ENCODE assay signal across 26 cellular contexts in the genomic region with DNA sequence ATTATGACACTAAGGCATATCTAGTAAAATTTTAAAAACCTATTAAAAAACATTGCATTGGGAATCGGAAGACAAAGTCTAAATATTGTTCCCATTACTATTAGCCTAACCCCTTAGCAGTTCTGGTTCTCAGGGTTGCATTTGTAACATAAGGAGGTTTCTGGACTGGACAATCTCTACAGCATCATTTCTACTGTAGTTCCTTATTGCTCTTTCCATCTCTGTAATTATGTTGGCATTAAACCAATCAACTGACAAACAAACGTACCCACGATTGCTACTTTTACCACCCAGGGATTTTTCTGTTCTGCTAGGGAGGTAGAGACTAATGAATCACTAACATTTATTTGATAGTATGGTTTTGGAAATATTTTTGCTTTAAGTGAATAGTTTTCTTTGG.
A peak's percentile ranks its signal among the peaks of the same experiment; 100 is the strongest.
DNase-seq lines count a peak whose midpoint lies in the region; ATAC-seq, FAIRE-seq and TF ChIP-seq lines count a peak whose summit lies in the region.
"Had no signal": no experiment of that assay in that cellular context is flagged by ENCODE, and none has a peak within 500 bp of the region (broad histone marks: within the 10 kb centered on the region; RNA-seq: fewer than 3 reads in every experiment).

No MANE protein-coding gene starts in this region.

- peaks cover 76% of the 10 kb centered on the region for H3K36me3 Mint-ChIP-seq in stimulated activated naive CD8-positive, alpha-beta T cell treated with anti-CD3 and anti-CD28 coated beads, Interleukin-15, Interleukin-2, amounts not matched to agents 100 ng/mL and 50 ng/mL, for 24 hours (ENCODE audit: low read depth)
- H3K36me3 Mint-ChIP-seq in astrocyte (ENCODE audit: low read depth, unreplicated experiment), result peaks cover 16% of the 10 kb centered on the region

- H3K27me3 ChIP-seq in astrocyte (ENCODE audit: insufficient read depth, low read length) (no peaks in the 10 kb centered on the region), H7 (ENCODE audit: control insufficient read depth, insufficient read depth, low read length) (no peaks in the 10 kb centered on the region)
- H3K27me3 ChIP-seq: BLaER1 had no signal

- TF ChIP-seq CTCF in astrocyte (IDR thresholded peaks at IDR 0.05; ENCODE audit: insufficient read depth, low read depth, low read length), result no peak

- no peak overlapping the region for H3K4me2 ChIP-seq in astrocyte (ENCODE audit: low read length)
- H3K4me2 ChIP-seq: A549, BLaER1 had no signal

- H3K36me3 ChIP-seq in astrocyte (ENCODE audit: insufficient read depth, low read length) (peaks cover 45% of the 10 kb centered on the region), H7 (replicated peaks; ENCODE audit: control insufficient read depth, insufficient read depth, low read length) (peaks cover 6% of the 10 kb centered on the region)

- H3K4me1 Mint-ChIP-seq in stimulated activated naive CD8-positive, alpha-beta T cell treated with anti-CD3 and anti-CD28 coated beads, Interleukin-15, Interleukin-2, amounts not matched to agents 100 ng/mL and 50 ng/mL, for 24 hours (ENCODE audit: low read depth), result peaks cover 22% of the 10 kb centered on the region
- H3K4me1 Mint-ChIP-seq in astrocyte (ENCODE audit: low read depth, unreplicated experiment), result no peaks in the 10 kb centered on the region
- H3K4me1 Mint-ChIP-seq: CD14-positive monocyte had no signal

- no peaks in the 10 kb centered on the region for H3K4me1 ChIP-seq in astrocyte (ENCODE audit: insufficient read depth, low read length)
- H3K4me1 ChIP-seq: A549, BLaER1 had no signal

- ATAC-seq in stimulated activated naive CD8-positive, alpha-beta T cell treated with anti-CD3 and anti-CD28 coated beads, Interleukin-15, Interleukin-2, amounts not matched to agents 100 U/mL and 50 U/mL, for 24 hours, result no peak
- peak; percentile 73 for ATAC-seq in left colon
- ATAC-seq: A549 had no signal

- no peak overlapping the region for H3K4me3 Mint-ChIP-seq in stimulated activated naive CD8-positive, alpha-beta T cell treated with anti-CD3 and anti-CD28 coated beads, Interleukin-15, Interleukin-2, amounts not matched to agents 100 ng/mL and 50 ng/mL, for 24 hours
- no peak overlapping the region for H3K4me3 Mint-ChIP-seq in astrocyte (ENCODE audit: unreplicated experiment)
- H3K4me3 Mint-ChIP-seq: B cell; CD14-positive monocyte; CD4-positive, alpha-beta memory T cell; CD8-positive, alpha-beta memory T cell had no signal

- intact Hi-C loops in left colon (cut with DNase I, micrococcal nuclease), result no loop called here

- FAIRE-seq in astrocyte (lab: Jason Lieb, UNC), result no peak
- FAIRE-seq: A549, GM12891, GM19239 had no signal

- H3K4me3 ChIP-seq in astrocyte (ENCODE audit: insufficient read depth, low read depth, low read length) (no peak overlapping the region), H7 (ENCODE audit: insufficient read depth, low read depth, low read length) (no peak overlapping the region)
- H3K4me3 ChIP-seq: A549, BLaER1 had no signal

- H3K9ac ChIP-seq in astrocyte (ENCODE audit: low read length), result no peak overlapping the region
- H3K9ac ChIP-seq: BLaER1 had no signal

- H2AFZ ChIP-seq in astrocyte (ENCODE audit: low read depth, low read length), result no peak overlapping the region

- no peaks in the 10 kb centered on the region for H4K20me1 ChIP-seq in astrocyte (ENCODE audit: insufficient read depth, low read length)
- H4K20me1 ChIP-seq: BLaER1 had no signal

- no peaks in the 10 kb centered on the region for H3K79me2 ChIP-seq in astrocyte (ENCODE audit: insufficient read depth, low read length)

- DNase-seq in stimulated activated naive CD8-positive, alpha-beta T cell treated with anti-CD3 and anti-CD28 coated beads, Interleukin-15, Interleukin-2, amounts not matched to agents 100 U/mL and 50 U/mL, for 24 hours, result no peak
- peak; percentile 26 for DNase-seq in astrocyte (ENCODE audit: low read depth)
- DNase-seq in left colon, result no peak
- no peak for DNase-seq in NOMO-1 treated with dmso at 0.1 percent for 144 hours (lab: John Stamatoyannopoulos, UW; ENCODE audit: unreplicated experiment)
- no peak for DNase-seq in amniotic stem cell (lab: John Stamatoyannopoulos, UW)
- no peak for DNase-seq in H7
- DNase-seq: AML-193; C1 segment of cervical spinal cord; CD4-positive, alpha-beta memory T cell; CD4-positive, CD25-positive, alpha-beta regulatory T cell; CD8-positive, alpha-beta memory T cell; COR-L47; DMS 273 treated with DMSO at 0.1 percent for 48 hours; DMS153; DMS53; DMS79; DND-41; GF-D8 had no signal

- no peaks in the 10 kb centered on the region for H3K9me3 Mint-ChIP-seq in stimulated activated naive CD8-positive, alpha-beta T cell treated with anti-CD3 and anti-CD28 coated beads, Interleukin-15, Interleukin-2, amounts not matched to agents 100 ng/mL and 50 ng/mL, for 24 hours
- no peaks in the 10 kb centered on the region for H3K9me3 Mint-ChIP-seq in astrocyte (ENCODE audit: unreplicated experiment)
- H3K9me3 Mint-ChIP-seq: CD4-positive, alpha-beta memory T cell; CD4-positive, CD25-positive, alpha-beta regulatory T cell had no signal

- H3K27ac ChIP-seq in astrocyte (ENCODE audit: low read depth, low read length), result no peak overlapping the region
- H3K27ac ChIP-seq: 22Rv1, A549, BLaER1 had no signal

- H3K9me3 ChIP-seq in astrocyte (ENCODE audit: insufficient read depth, low read depth, low read length), result no peaks in the 10 kb centered on the region
- H3K9me3 ChIP-seq: A549, BLaER1 had no signal

- peak overlapping the region; percentile 16 for H3K27ac Mint-ChIP-seq in stimulated activated naive CD8-positive, alpha-beta T cell treated with anti-CD3 and anti-CD28 coated beads, Interleukin-15, Interleukin-2, amounts not matched to agents 100 ng/mL and 50 ng/mL, for 24 hours
- no peak overlapping the region for H3K27ac Mint-ChIP-seq in astrocyte (ENCODE audit: unreplicated experiment)
- H3K27ac Mint-ChIP-seq: B cell; CD14-positive monocyte; CD4-positive, alpha-beta memory T cell; CD4-positive, CD25-positive, alpha-beta regulatory T cell had no signal

- H3K27me3 Mint-ChIP-seq in stimulated activated naive CD8-positive, alpha-beta T cell treated with anti-CD3 and anti-CD28 coated beads, Interleukin-15, Interleukin-2, amounts not matched to agents 100 ng/mL and 50 ng/mL, for 24 hours, result no peaks in the 10 kb centered on the region
- H3K27me3 Mint-ChIP-seq in astrocyte (ENCODE audit: low read depth, unreplicated experiment), result no peaks in the 10 kb centered on the region
- H3K27me3 Mint-ChIP-seq: B cell; CD4-positive, alpha-beta memory T cell; CD4-positive, CD25-positive, alpha-beta regulatory T cell; CD8-positive, alpha-beta memory T cell had no signal
